ENCODE assay signal across 8 cellular contexts in the genomic region with DNA sequence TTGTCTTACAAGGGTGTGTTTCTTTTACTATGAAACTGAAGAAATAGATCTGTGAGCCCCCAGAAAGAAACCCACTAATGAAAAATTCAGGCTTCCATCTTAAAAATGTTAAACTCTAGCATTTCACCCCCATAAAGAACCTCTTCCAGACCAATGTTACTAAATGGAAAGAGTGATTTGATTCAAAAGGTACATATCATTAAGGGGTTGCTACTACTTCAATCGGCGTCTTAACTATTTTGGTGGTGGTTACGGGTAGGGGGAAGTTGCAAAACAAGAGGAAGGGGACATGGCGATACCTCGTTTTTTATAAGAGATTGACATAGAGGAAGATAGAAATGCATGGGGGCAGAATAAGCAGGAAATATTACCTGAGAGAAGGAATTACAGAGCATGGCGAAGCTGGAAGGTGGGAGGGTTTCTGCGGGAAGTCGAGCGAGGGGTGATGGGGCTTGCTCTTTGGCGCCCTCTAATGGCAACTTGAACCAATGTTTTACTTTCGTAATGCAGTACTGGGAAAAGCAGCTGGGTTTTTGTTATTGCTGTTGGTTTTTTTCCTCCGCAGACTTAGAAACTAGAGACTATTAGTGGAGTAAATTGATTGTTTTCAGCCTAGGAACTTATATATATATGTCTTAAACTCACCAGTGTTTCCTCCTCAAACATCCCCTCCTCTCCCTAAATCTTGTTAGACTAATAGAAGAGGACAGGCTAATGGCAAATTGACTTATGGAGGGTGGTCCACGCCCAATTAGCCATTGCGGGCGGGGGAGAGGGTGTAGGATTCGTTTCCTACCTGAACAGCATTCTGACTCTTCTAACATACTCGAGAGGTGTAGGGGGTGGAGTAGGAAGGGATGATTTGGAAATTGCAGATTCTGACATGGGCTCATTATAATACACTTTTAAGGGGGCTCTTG. TPM values are rescaled to one million over a fixed set of nuclear protein-coding genes. Genes with fewer than 3 reads are reported as not detected.
DNase-seq lines count a peak whose midpoint lies in the region; ATAC-seq, FAIRE-seq and TF ChIP-seq lines count a peak whose summit lies in the region.
"Had no signal": no experiment of that assay in that cellular context is flagged by ENCODE, and none has a peak within 500 bp of the region (broad histone marks: within the 10 kb centered on the region; RNA-seq: fewer than 3 reads in every experiment).

No MANE protein-coding gene starts in this region.

- H3K36me3 Mint-ChIP-seq in astrocyte (ENCODE audit: low read depth, unreplicated experiment) = no peaks in the 10 kb centered on the region

- H2AFZ ChIP-seq in OCI-LY3 (ENCODE audit: low read depth, low read length) (peak overlapping the region; percentile 99), astrocyte (ENCODE audit: low read depth, low read length) (peak overlapping the region; percentile 68)

- no peaks in the 10 kb centered on the region for H4K20me1 ChIP-seq in OCI-LY3 (ENCODE audit: insufficient read depth, low read length)
- H4K20me1 ChIP-seq in astrocyte (ENCODE audit: insufficient read depth, low read length) = no peaks in the 10 kb centered on the region

- no peaks in the 10 kb centered on the region for H3K9me3 ChIP-seq in OCI-LY3 (ENCODE audit: insufficient read depth, low read length)
- H3K9me3 ChIP-seq in astrocyte (ENCODE audit: insufficient read depth, low read depth, low read length) = no peaks in the 10 kb centered on the region
- H3K9me3 ChIP-seq in gastrocnemius medialis = no peaks in the 10 kb centered on the region

- H3K4me1 Mint-ChIP-seq in astrocyte (ENCODE audit: low read depth, unreplicated experiment) = peaks cover 7% of the 10 kb centered on the region

- no peak overlapping the region for H3K27ac ChIP-seq in OCI-LY3 (ENCODE audit: low read length)
- H3K27ac ChIP-seq in astrocyte (ENCODE audit: low read depth, low read length) = no peak overlapping the region
- no peak overlapping the region for H3K27ac ChIP-seq in gastrocnemius medialis
- H3K27ac ChIP-seq: skin epidermis had no signal

- H3K36me3 ChIP-seq in H7 (replicated peaks; ENCODE audit: control insufficient read depth, insufficient read depth, low read length) (no peaks in the 10 kb centered on the region), OCI-LY3 (replicated peaks; ENCODE audit: low read depth, low read length) (no peaks in the 10 kb centered on the region), astrocyte (ENCODE audit: insufficient read depth, low read length) (no peaks in the 10 kb centered on the region), gastrocnemius medialis (no peaks in the 10 kb centered on the region)

- intact Hi-C loops in gastrocnemius medialis (cut with DNase I; ENCODE audit: low total_unique reads) = loop anchor here (5.0 kb wide), 1 partner anchor 373 kb away; no protein-coding TSS in a partner anchor

- peaks cover 63% of the 10 kb centered on the region for H3K27me3 ChIP-seq in H7 (ENCODE audit: control insufficient read depth, insufficient read depth, low read length)
- peaks cover 7% of the 10 kb centered on the region for H3K27me3 ChIP-seq in OCI-LY3 (ENCODE audit: low read depth, low read length)
- peaks cover 48% of the 10 kb centered on the region for H3K27me3 ChIP-seq in astrocyte (ENCODE audit: insufficient read depth, low read length)
- H3K27me3 ChIP-seq in gastrocnemius medialis = peaks cover 98 to 100% (median 100%) of the 10 kb centered on the region in 3 donors

- peak overlapping the region; percentile 74 for H3K4me3 Mint-ChIP-seq in astrocyte (ENCODE audit: unreplicated experiment)

- H3K4me1 ChIP-seq in OCI-LY3 (ENCODE audit: low read length) (peaks cover 27% of the 10 kb centered on the region), astrocyte (ENCODE audit: insufficient read depth, low read length) (peaks cover 15% of the 10 kb centered on the region), gastrocnemius medialis (peaks cover 12 to 17% of the 10 kb centered on the region in 2 donors)

- no peak for FAIRE-seq in astrocyte (lab: Jason Lieb, UNC)

- DNase-seq in GM10266 (ENCODE audit: extremely low spot score) = peak; percentile 89
- peak; percentile 75 for DNase-seq in H7
- peak; percentile 79 for DNase-seq in KBM-7
- DNase-seq in astrocyte (ENCODE audit: low read depth) = no peak
- peak in 1 of 2 donors; percentile 28 for DNase-seq in gastrocnemius medialis

- in situ Hi-C loops in KBM-7 (cut with MboI; ENCODE audit: low pct_unique_long_range_greater_than_20kb, low sequenced_read_pairs) = no loop called here
- in situ Hi-C loops in gastrocnemius medialis (cut with MboI; ENCODE audit: low sequenced_read_pairs in 4 of 4) = loop anchor here (10.0 to 25.0 kb wide), 3 partner anchors 554 to 984 kb away; no protein-coding TSS in a partner anchor

- peak overlapping the region; percentile 56 for H3K9ac ChIP-seq in OCI-LY3 (ENCODE audit: low read length)
- H3K9ac ChIP-seq in astrocyte (ENCODE audit: low read length) = peak overlapping the region; percentile 39

- TF ChIP-seq CTCF in GM10266 (IDR thresholded peaks at IDR 0.05; ENCODE audit: control insufficient read depth, insufficient read depth, low read depth, missing control alignments) = peak; percentile 93
- TF ChIP-seq CTCF in OCI-LY3 (IDR thresholded peaks at IDR 0.05; ENCODE audit: low read depth, low read length) = peak; percentile 81
- peak; percentile 90 for TF ChIP-seq CTCF in astrocyte (IDR thresholded peaks at IDR 0.05; ENCODE audit: insufficient read depth, low read depth, low read length)
- TF ChIP-seq CTCF in gastrocnemius medialis (IDR thresholded peaks at IDR 0.05 in 4 of 5, conservative IDR thresholded peaks at IDR 0.05 in 1 of 5) = peak; percentile 35 to 87 (median 77)

- H3K4me2 ChIP-seq in OCI-LY3 (ENCODE audit: low read length) = peak overlapping the region; percentile 71
- peak overlapping the region; percentile 90 for H3K4me2 ChIP-seq in astrocyte (ENCODE audit: low read length)

- peaks cover 48% of the 10 kb centered on the region for H3K27me3 Mint-ChIP-seq in astrocyte (ENCODE audit: low read depth, unreplicated experiment)

- H3K27ac Mint-ChIP-seq in astrocyte (ENCODE audit: unreplicated experiment) = no peak overlapping the region

- H3K9me3 Mint-ChIP-seq in astrocyte (ENCODE audit: unreplicated experiment) = peaks cover 10% of the 10 kb centered on the region

- H3K4me3 ChIP-seq in H7 (ENCODE audit: insufficient read depth, low read depth, low read length) (peak overlapping the region; percentile 12; the same call in 1 of the 2 replicates), OCI-LY3 (ENCODE audit: low read length) (peak overlapping the region; percentile 88), astrocyte (ENCODE audit: insufficient read depth, low read depth, low read length) (peak overlapping the region; percentile 53), iPS-11a (ENCODE audit: low read depth, low read length) (peak overlapping the region; percentile 34), gastrocnemius medialis (peak overlapping the region; percentile 0 to 45 (median 14))

- H3K79me2 ChIP-seq in OCI-LY3 (ENCODE audit: low read length) = no peaks in the 10 kb centered on the region
- no peaks in the 10 kb centered on the region for H3K79me2 ChIP-seq in astrocyte (ENCODE audit: insufficient read depth, low read length)

- ATAC-seq in gastrocnemius medialis = peak; percentile 60 to 88

- TF ChIP-seq POLR2A in gastrocnemius medialis (IDR thresholded peaks at IDR 0.05) = no peak

RNA-seq across cellular contexts. Expression of a gene that starts 11.3 kb away (rescaled TPM):
- 233 and 264 TPM in 2 replicates for total RNA-seq in H7 (2014; rRNA removed; shearing (Covaris generic))
- total RNA-seq in astrocyte (5.2 and 6.5 TPM in 2 replicates), gastrocnemius medialis (under 1 TPM in 1 of 4 donors, not detected in 3; 0.53 TPM)

Comparison
In these comparisons a context has a peak if more than half of its experiments do, and no peak if none do; other contexts are left out.
1. H3K4me3 ChIP-seq: peak in every context shown above with its lines; median percentile 88 in OCI-LY3; 53 in astrocyte; 34 in iPS-11a; 14 in gastrocnemius medialis; 12 in H7.
2. RNA of a gene that starts 11.3 kb away (total RNA-seq): 233 to 264 TPM in H7; 5.2 to 6.5 TPM in astrocyte and 0.53 TPM in gastrocnemius medialis; every median in the first group is over 10 times any median in the second.
3. Peak in every context shown above with its lines, with median percentiles within 50 percentile points of each other: CTCF ChIP-seq.